In the genomic region with DNA sequence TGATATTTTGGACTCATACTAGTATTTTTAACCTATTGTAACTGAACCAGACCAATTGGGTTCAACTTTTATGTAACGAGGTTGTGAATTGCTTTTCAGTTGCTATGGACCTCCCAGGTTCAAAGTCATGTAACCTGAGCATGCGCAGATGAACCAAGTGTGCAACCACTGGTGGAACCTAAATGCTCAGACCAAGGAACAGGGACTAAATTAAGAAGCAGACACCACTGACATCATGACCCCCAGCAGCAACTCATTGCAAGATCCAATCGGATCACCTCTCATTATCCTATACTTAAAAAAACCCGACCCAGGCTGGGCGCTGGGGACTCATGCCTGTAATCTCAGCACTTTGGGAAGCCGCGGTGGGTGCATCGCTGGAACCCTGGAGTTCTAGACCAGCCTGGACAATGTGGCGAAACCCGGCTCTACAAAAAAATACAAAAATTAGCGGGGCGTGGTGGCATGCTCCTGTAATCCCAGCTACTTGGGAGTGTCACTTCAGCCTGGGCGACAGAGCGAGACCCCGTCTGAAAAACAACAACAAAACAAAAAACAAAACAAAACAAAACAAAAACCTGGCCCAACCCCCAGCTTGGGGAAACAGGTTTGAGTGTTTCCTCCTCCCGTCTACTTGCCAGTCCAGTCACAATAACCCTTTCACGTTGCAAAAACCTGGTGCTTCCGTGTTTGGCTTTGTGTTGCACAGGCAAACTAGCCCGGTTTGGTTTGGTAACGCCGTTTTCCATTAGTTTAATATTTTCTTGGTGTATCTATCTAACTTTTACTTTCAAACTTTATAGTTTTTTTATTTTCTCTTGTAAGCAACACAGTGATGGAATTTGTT, we compare ENCODE assay signal across 1 cellular context.
TF ChIP-seq lines count a peak whose summit lies in the region.

No MANE protein-coding gene starts in this region.

TF ChIP-seq in HCT116, 20 proteins besides CTCF, POLR2A, EP300 and RAD21:
- TF ChIP-seq POLR2AphosphoS5 (IDR thresholded peaks at IDR 0.05; ENCODE audit: low read depth, low read length) (peak; percentile 85), SP1 (IDR thresholded peaks at IDR 0.05; ENCODE audit: low read depth) (peak; percentile 71), FOSL1 (IDR thresholded peaks at IDR 0.05; ENCODE audit: low read depth) (no peak), TCF7L2 (IDR thresholded peaks at IDR 0.05; ENCODE audit: borderline replicate concordance, extremely low read depth, insufficient read depth, insufficient read length) (peak; percentile 79), EGR1 (IDR thresholded peaks at IDR 0.05; ENCODE audit: low read depth) (no peak), SIN3A (IDR thresholded peaks at IDR 0.05; ENCODE audit: low read depth) (no peak; the same call in 1 of the 2 replicates), CBX3 (IDR thresholded peaks at IDR 0.05; ENCODE audit: low read depth) (peak; percentile 96), EZH2 (IDR thresholded peaks at IDR 0.05) (no peak), ZFX (IDR thresholded peaks at IDR 0.05) (no peak), ZNF274 (IDR thresholded peaks at IDR 0.05; ENCODE audit: low read depth, low read length) (no peak), CEBPB (IDR thresholded peaks at IDR 0.05; ENCODE audit: low read depth) (peak; percentile 31; the same call in 1 of the 2 replicates), YY1 (IDR thresholded peaks at IDR 0.05; ENCODE audit: extremely low read depth, insufficient replicate concordance, low read depth, low read length) (peak; percentile 74), ELF1 (IDR thresholded peaks at IDR 0.05; ENCODE audit: borderline replicate concordance, low read depth) (peak; percentile 37; the same call in 1 of the 2 replicates), SRF (IDR thresholded peaks at IDR 0.05; ENCODE audit: low read depth) (peak; percentile 19; the same call in 1 of the 2 replicates), JUND (IDR thresholded peaks at IDR 0.05) (no peak), EZH2phosphoT487 (IDR thresholded peaks at IDR 0.05; ENCODE audit: borderline replicate concordance) (no peak)
- TF ChIP-seq, protein P1, sequence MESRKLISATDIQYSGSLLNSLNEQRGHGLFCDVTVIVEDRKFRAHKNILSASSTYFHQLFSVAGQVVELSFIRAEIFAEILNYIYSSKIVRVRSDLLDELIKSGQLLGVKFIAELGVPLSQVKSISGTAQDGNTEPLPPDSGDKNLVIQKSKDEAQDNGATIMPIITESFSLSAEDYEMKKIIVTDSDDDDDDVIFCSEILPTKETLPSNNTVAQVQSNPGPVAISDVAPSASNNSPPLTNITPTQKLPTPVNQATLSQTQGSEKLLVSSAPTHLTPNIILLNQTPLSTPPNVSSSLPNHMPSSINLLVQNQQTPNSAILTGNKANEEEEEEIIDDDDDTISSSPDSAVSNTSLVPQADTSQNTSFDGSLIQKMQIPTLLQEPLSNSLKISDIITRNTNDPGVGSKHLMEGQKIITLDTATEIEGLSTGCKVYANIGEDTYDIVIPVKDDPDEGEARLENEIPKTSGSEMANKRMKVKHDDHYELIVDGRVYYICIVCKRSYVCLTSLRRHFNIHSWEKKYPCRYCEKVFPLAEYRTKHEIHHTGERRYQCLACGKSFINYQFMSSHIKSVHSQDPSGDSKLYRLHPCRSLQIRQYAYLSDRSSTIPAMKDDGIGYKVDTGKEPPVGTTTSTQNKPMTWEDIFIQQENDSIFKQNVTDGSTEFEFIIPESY (IDR thresholded peaks at IDR 0.05; ENCODE audit: extremely low read depth, insufficient replicate concordance, low read length), result no peak
- TF ChIP-seq, protein P2, sequence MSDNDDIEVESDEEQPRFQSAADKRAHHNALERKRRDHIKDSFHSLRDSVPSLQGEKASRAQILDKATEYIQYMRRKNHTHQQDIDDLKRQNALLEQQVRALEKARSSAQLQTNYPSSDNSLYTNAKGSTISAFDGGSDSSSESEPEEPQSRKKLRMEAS (IDR thresholded peaks at IDR 0.05), result peak; percentile 57
- TF ChIP-seq, protein P3, sequence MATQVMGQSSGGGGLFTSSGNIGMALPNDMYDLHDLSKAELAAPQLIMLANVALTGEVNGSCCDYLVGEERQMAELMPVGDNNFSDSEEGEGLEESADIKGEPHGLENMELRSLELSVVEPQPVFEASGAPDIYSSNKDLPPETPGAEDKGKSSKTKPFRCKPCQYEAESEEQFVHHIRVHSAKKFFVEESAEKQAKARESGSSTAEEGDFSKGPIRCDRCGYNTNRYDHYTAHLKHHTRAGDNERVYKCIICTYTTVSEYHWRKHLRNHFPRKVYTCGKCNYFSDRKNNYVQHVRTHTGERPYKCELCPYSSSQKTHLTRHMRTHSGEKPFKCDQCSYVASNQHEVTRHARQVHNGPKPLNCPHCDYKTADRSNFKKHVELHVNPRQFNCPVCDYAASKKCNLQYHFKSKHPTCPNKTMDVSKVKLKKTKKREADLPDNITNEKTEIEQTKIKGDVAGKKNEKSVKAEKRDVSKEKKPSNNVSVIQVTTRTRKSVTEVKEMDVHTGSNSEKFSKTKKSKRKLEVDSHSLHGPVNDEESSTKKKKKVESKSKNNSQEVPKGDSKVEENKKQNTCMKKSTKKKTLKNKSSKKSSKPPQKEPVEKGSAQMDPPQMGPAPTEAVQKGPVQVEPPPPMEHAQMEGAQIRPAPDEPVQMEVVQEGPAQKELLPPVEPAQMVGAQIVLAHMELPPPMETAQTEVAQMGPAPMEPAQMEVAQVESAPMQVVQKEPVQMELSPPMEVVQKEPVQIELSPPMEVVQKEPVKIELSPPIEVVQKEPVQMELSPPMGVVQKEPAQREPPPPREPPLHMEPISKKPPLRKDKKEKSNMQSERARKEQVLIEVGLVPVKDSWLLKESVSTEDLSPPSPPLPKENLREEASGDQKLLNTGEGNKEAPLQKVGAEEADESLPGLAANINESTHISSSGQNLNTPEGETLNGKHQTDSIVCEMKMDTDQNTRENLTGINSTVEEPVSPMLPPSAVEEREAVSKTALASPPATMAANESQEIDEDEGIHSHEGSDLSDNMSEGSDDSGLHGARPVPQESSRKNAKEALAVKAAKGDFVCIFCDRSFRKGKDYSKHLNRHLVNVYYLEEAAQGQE (IDR thresholded peaks at IDR 0.05; ENCODE audit: low read depth), result no peak
- TF ChIP-seq, protein P4, sequence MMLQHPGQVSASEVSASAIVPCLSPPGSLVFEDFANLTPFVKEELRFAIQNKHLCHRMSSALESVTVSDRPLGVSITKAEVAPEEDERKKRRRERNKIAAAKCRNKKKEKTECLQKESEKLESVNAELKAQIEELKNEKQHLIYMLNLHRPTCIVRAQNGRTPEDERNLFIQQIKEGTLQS (IDR thresholded peaks at IDR 0.05), result no peak
TF ChIP-seq in HCT116: peak in this region for 9.
